In the genomic region with DNA sequence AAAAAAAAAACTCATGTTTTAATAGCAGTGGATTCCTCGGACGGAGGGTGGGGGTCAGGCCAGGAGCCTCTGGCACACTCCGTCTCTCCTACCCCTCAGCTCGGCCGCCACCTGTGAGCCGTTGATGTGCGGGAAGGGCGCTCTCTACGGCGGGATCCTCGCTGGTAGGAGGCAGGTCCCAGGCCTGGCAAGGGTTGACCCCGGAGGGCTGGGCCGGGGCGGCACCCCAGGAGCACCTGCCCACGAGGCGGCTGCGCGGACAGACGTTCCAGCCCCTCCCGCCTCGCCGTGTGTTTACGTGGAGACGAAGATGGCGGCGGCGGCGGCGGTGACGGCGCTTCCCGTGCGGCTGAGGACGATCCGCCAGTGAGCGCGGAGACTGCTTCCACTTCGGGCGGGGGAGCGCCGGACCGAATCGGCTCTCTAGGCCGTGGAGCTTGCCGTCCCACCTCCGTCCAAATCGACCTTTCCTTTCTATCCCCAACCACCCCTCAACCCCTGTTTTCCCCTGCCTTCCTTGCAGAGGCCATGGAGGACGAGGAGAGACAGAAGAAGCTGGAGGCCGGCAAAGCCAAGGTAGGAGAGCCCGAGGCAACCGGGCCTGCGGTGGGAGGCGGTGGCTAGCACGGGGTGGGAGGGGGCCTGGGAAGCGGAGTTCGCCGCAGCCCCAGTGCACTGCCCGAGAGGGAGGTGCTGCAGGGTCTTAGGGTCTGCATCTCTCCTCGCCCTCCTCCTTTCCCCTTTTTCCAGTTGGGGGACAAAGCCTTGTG, we compare ENCODE assay signal across 2 cellular contexts.
TF ChIP-seq lines count a peak whose summit lies in the region.

A gene (plus strand): TSS at position 291 of the 770 bp plus-strand sequence. CDS start 238 bp downstream, at position 529.

TF ChIP-seq in HEK293, 187 proteins besides CTCF, POLR2A, EP300 and RAD21 (continued from another document and continues in another):
- TF ChIP-seq, protein P1, sequence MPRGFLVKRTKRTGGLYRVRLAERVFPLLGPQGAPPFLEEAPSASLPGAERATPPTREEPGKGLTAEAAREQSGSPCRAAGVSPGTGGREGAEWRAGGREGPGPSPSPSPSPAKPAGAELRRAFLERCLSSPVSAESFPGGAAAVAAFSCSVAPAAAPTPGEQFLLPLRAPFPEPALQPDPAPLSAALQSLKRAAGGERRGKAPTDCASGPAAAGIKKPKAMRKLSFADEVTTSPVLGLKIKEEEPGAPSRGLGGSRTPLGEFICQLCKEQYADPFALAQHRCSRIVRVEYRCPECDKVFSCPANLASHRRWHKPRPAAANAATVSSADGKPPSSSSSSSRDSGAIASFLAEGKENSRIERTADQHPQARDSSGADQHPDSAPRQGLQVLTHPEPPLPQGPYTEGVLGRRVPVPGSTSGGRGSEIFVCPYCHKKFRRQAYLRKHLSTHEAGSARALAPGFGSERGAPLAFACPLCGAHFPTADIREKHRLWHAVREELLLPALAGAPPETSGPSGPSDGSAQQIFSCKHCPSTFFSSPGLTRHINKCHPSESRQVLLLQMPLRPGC (tag by site-specific recombination; IDR thresholded peaks at IDR 0.05): no peak
- TF ChIP-seq ZNF292 (tag by site-specific recombination; IDR thresholded peaks at IDR 0.05; ENCODE audit: borderline replicate concordance, low read depth) (no peak), ZNF837 (tag by site-specific recombination; IDR thresholded peaks at IDR 0.05) (no peak), ZNF16 (tag by site-specific recombination; IDR thresholded peaks at IDR 0.05; ENCODE audit: low read depth) (no peak), YY1 (tag by site-specific recombination; IDR thresholded peaks at IDR 0.05) (peak; percentile 85), ZNF266 (tag by site-specific recombination; IDR thresholded peaks at IDR 0.05; ENCODE audit: low read depth) (no peak), ZNF658 (tag by site-specific recombination; IDR thresholded peaks at IDR 0.05) (no peak), ZNF792 (tag by site-specific recombination; IDR thresholded peaks at IDR 0.05) (0 out of 2 replicates have a peak, but pooled peaks have one; percentile 35)
- TF ChIP-seq, protein P2, sequence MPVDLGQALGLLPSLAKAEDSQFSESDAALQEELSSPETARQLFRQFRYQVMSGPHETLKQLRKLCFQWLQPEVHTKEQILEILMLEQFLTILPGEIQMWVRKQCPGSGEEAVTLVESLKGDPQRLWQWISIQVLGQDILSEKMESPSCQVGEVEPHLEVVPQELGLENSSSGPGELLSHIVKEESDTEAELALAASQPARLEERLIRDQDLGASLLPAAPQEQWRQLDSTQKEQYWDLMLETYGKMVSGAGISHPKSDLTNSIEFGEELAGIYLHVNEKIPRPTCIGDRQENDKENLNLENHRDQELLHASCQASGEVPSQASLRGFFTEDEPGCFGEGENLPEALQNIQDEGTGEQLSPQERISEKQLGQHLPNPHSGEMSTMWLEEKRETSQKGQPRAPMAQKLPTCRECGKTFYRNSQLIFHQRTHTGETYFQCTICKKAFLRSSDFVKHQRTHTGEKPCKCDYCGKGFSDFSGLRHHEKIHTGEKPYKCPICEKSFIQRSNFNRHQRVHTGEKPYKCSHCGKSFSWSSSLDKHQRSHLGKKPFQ (tag by site-specific recombination; IDR thresholded peaks at IDR 0.05): no peak
- TF ChIP-seq, protein P3, sequence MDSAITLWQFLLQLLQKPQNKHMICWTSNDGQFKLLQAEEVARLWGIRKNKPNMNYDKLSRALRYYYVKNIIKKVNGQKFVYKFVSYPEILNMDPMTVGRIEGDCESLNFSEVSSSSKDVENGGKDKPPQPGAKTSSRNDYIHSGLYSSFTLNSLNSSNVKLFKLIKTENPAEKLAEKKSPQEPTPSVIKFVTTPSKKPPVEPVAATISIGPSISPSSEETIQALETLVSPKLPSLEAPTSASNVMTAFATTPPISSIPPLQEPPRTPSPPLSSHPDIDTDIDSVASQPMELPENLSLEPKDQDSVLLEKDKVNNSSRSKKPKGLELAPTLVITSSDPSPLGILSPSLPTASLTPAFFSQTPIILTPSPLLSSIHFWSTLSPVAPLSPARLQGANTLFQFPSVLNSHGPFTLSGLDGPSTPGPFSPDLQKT (IDR thresholded peaks at IDR 0.05; ENCODE audit: borderline replicate concordance, low read depth, low read length): no peak
- TF ChIP-seq, protein P4, sequence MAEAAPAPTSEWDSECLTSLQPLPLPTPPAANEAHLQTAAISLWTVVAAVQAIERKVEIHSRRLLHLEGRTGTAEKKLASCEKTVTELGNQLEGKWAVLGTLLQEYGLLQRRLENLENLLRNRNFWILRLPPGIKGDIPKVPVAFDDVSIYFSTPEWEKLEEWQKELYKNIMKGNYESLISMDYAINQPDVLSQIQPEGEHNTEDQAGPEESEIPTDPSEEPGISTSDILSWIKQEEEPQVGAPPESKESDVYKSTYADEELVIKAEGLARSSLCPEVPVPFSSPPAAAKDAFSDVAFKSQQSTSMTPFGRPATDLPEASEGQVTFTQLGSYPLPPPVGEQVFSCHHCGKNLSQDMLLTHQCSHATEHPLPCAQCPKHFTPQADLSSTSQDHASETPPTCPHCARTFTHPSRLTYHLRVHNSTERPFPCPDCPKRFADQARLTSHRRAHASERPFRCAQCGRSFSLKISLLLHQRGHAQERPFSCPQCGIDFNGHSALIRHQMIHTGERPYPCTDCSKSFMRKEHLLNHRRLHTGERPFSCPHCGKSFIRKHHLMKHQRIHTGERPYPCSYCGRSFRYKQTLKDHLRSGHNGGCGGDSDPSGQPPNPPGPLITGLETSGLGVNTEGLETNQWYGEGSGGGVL (tag by site-specific recombination; IDR thresholded peaks at IDR 0.05): 0 out of 2 replicates have a peak, but pooled peaks have one; percentile 8
- TF ChIP-seq, protein P5, sequence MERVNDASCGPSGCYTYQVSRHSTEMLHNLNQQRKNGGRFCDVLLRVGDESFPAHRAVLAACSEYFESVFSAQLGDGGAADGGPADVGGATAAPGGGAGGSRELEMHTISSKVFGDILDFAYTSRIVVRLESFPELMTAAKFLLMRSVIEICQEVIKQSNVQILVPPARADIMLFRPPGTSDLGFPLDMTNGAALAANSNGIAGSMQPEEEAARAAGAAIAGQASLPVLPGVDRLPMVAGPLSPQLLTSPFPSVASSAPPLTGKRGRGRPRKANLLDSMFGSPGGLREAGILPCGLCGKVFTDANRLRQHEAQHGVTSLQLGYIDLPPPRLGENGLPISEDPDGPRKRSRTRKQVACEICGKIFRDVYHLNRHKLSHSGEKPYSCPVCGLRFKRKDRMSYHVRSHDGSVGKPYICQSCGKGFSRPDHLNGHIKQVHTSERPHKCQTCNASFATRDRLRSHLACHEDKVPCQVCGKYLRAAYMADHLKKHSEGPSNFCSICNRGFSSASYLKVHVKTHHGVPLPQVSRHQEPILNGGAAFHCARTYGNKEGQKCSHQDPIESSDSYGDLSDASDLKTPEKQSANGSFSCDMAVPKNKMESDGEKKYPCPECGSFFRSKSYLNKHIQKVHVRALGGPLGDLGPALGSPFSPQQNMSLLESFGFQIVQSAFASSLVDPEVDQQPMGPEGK (tag by site-specific recombination; IDR thresholded peaks at IDR 0.05): peak; percentile 79
- TF ChIP-seq, protein P6, sequence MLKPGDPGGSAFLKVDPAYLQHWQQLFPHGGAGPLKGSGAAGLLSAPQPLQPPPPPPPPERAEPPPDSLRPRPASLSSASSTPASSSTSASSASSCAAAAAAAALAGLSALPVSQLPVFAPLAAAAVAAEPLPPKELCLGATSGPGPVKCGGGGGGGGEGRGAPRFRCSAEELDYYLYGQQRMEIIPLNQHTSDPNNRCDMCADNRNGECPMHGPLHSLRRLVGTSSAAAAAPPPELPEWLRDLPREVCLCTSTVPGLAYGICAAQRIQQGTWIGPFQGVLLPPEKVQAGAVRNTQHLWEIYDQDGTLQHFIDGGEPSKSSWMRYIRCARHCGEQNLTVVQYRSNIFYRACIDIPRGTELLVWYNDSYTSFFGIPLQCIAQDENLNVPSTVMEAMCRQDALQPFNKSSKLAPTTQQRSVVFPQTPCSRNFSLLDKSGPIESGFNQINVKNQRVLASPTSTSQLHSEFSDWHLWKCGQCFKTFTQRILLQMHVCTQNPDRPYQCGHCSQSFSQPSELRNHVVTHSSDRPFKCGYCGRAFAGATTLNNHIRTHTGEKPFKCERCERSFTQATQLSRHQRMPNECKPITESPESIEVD (tag by site-specific recombination; IDR thresholded peaks at IDR 0.05): no peak

TF ChIP-seq in SK-N-SH treated with all-trans-retinoic acid at 6 μM for 48 hours, 23 proteins besides CTCF, POLR2A, EP300 and RAD21 (continued from another document):
- TF ChIP-seq, protein P7, sequence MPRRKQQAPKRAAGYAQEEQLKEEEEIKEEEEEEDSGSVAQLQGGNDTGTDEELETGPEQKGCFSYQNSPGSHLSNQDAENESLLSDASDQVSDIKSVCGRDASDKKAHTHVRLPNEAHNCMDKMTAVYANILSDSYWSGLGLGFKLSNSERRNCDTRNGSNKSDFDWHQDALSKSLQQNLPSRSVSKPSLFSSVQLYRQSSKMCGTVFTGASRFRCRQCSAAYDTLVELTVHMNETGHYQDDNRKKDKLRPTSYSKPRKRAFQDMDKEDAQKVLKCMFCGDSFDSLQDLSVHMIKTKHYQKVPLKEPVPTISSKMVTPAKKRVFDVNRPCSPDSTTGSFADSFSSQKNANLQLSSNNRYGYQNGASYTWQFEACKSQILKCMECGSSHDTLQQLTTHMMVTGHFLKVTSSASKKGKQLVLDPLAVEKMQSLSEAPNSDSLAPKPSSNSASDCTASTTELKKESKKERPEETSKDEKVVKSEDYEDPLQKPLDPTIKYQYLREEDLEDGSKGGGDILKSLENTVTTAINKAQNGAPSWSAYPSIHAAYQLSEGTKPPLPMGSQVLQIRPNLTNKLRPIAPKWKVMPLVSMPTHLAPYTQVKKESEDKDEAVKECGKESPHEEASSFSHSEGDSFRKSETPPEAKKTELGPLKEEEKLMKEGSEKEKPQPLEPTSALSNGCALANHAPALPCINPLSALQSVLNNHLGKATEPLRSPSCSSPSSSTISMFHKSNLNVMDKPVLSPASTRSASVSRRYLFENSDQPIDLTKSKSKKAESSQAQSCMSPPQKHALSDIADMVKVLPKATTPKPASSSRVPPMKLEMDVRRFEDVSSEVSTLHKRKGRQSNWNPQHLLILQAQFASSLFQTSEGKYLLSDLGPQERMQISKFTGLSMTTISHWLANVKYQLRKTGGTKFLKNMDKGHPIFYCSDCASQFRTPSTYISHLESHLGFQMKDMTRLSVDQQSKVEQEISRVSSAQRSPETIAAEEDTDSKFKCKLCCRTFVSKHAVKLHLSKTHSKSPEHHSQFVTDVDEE (CRISPR knock-in tag; IDR thresholded peaks at IDR 0.05): 0 out of 2 replicates have a peak, but pooled peaks have one; percentile 25
- peak; percentile 61 for TF ChIP-seq ZFP3 (CRISPR knock-in tag; IDR thresholded peaks at IDR 0.05)
- TF ChIP-seq CSDC2 (CRISPR knock-in tag; IDR thresholded peaks at IDR 0.05): 0 out of 2 replicates have a peak, but pooled peaks have one; percentile 30
